ENCODE assay signal across 19 cellular contexts in genomic region chr2:220936641-220937197, GRCh38.
DNase-seq lines count a peak whose midpoint lies in the region; ATAC-seq and TF ChIP-seq lines count a peak whose summit lies in the region.
"Had no signal": no experiment of that assay in that cellular context is flagged by ENCODE, and none has a peak within 500 bp of the region (broad histone marks: within the 10 kb centered on the region; RNA-seq: fewer than 3 reads in every experiment).

No MANE protein-coding gene starts in this region.

- POLR2A ChIA-PET in activated CD4-positive, alpha-beta memory T cell treated with anti-CD3 and anti-CD28 coated beads for 36 hours (lab: Charles Lee) = no interaction called here
- POLR2A ChIA-PET in activated CD4-positive, alpha-beta memory T cell treated with anti-CD3 and anti-CD28 coated beads, Interleukin-2, amount 10 ng/mL, durations not matched to agents 7 days and 5 days (lab: Charles Lee) = no interaction called here
- POLR2A ChIA-PET in PC-3 (lab: Charles Lee; ENCODE audit: unreplicated experiment) = no interaction called here

- 0 out of 2 replicates have a peak overlapping the region, but pooled peaks have one; percentile 49 for H3K4me2 ChIP-seq in PC-3 (ENCODE audit: low read length)

- BruUV-seq in PC-3 (replicated peaks; lab: Mats Ljungman, UMichigan) = no TSS peak

- H3K27ac ChIP-seq in PC-3 (ENCODE audit: low read length) (0 out of 2 replicates have a peak overlapping the region, but pooled peaks have one; percentile 38), left ventricle myocardium inferior (replicated peaks) (peak overlapping the region; percentile 70)
- H3K27ac ChIP-seq: RWPE1 had no signal

- H3K9me3 ChIP-seq in PC-3 (ENCODE audit: low read length) (no peaks in the 10 kb centered on the region), left ventricle myocardium inferior (replicated peaks) (no peaks in the 10 kb centered on the region)
- H3K9me3 ChIP-seq: HAP-1 had no signal

- H3K9ac ChIP-seq in PC-3 (ENCODE audit: low read length) = no peak overlapping the region

- H4K20me1 ChIP-seq in PC-3 (ENCODE audit: low read length) = no peaks in the 10 kb centered on the region

- H3K27me3 ChIP-seq in PC-3 (ENCODE audit: low read length) (no peaks in the 10 kb centered on the region), left ventricle myocardium inferior (ENCODE audit: low read depth) (no peaks in the 10 kb centered on the region)

- intact Hi-C loops in activated CD4-positive, alpha-beta memory T cell treated with anti-CD3 and anti-CD28 coated beads for 36 hours (cut with micrococcal nuclease) = loop anchor here (2.0 to 10.0 kb wide), 3 partner anchors 252 to 636 kb away; partner anchors contain the start of gene EPHA4
- intact Hi-C loops in PC-3 (cut with micrococcal nuclease) (no loop called here), left ventricle myocardium inferior (cut with micrococcal nuclease) (no loop called here)

- H3K36me3 Mint-ChIP-seq in activated CD4-positive, alpha-beta memory T cell treated with anti-CD3 and anti-CD28 coated beads for 36 hours = no peaks in the 10 kb centered on the region
- H3K36me3 Mint-ChIP-seq in activated CD4-positive, alpha-beta memory T cell treated with anti-CD3 and anti-CD28 coated beads, Interleukin-2, amount 10 ng/mL, durations not matched to agents 7 days and 5 days (ENCODE audit: low read depth) = no peaks in the 10 kb centered on the region
- no peaks in the 10 kb centered on the region for H3K36me3 Mint-ChIP-seq in progenitor cell of endocrine pancreas (ENCODE audit: insufficient read depth)
- H3K36me3 Mint-ChIP-seq in stimulated activated memory B cell treated with anti-CD40 and anti-IgM and Interleukin-4, amounts not matched to agents 10 μg/mL and 1 μg/mL and 100 μg/mL, for 72 hours = no peaks in the 10 kb centered on the region
- H3K36me3 Mint-ChIP-seq: CD4-positive, alpha-beta memory T cell had no signal

- H3K4me1 ChIP-seq in PC-3 (ENCODE audit: insufficient read depth, low read length) (peaks cover 18% of the 10 kb centered on the region), left ventricle myocardium inferior (peaks cover 25% of the 10 kb centered on the region)
- H3K4me1 ChIP-seq: HAP-1 had no signal

- no peak for DNase-seq in activated CD4-positive, alpha-beta memory T cell treated with anti-CD3 and anti-CD28 coated beads for 36 hours
- no peak for DNase-seq in activated CD4-positive, alpha-beta memory T cell treated with anti-CD3 and anti-CD28 coated beads, Interleukin-2, amount 10 ng/mL, durations not matched to agents 7 days and 5 days
- no peak for DNase-seq in PC-3
- DNase-seq in left ventricle myocardium inferior = no peak
- no peak for DNase-seq in progenitor cell of endocrine pancreas (ENCODE audit: low spot score, unreplicated experiment)
- no peak for DNase-seq in inferior parietal cortex (ENCODE audit: extremely low spot score)
- DNase-seq: 8988T; Calu3; CD4-positive, alpha-beta memory T cell; DMS53; NCI-H1436; NCI-H2029 treated with DMSO at 0.1 percent for 48 hours; NCI-H2171 treated with DMSO at 0.1 percent for 48 hours; NCI-H446 treated with DMSO at 0.1 percent for 48 hours; NK-92 treated with Interleukin-12 subunit alpha and Interleukin-12 subunit beta, amount 100 ng/mL, for 24 hours had no signal

- TF ChIP-seq CTCF in PC-3 (conservative IDR thresholded peaks at IDR 0.05; ENCODE audit: low read depth, low read length) (no peak), left ventricle myocardium inferior (IDR thresholded peaks at IDR 0.05; ENCODE audit: borderline replicate concordance) (no peak), progenitor cell of endocrine pancreas (IDR thresholded peaks at IDR 0.05; ENCODE audit: unreplicated experiment) (no peak)

- H3K36me3 ChIP-seq in PC-3 (ENCODE audit: low read depth, low read length) (no peaks in the 10 kb centered on the region), left ventricle myocardium inferior (no peaks in the 10 kb centered on the region)
- H3K36me3 ChIP-seq: HAP-1 had no signal

- CTCF ChIA-PET in activated CD4-positive, alpha-beta memory T cell treated with anti-CD3 and anti-CD28 coated beads for 36 hours (lab: Charles Lee) = interaction anchor here (0.7 kb wide), 1 partner anchor 332 kb away, joined by 3 read pairs; no protein-coding TSS in a partner anchor
- CTCF ChIA-PET in activated CD4-positive, alpha-beta memory T cell treated with anti-CD3 and anti-CD28 coated beads, Interleukin-2, amount 10 ng/mL, durations not matched to agents 7 days and 5 days (lab: Charles Lee) = no interaction called here
- CTCF ChIA-PET in PC-3 (lab: Charles Lee) = no interaction called here

- H3K27ac Mint-ChIP-seq in activated CD4-positive, alpha-beta memory T cell treated with anti-CD3 and anti-CD28 coated beads for 36 hours = peak overlapping the region; percentile 44
- H3K27ac Mint-ChIP-seq in activated CD4-positive, alpha-beta memory T cell treated with anti-CD3 and anti-CD28 coated beads, Interleukin-2, amount 10 ng/mL, durations not matched to agents 7 days and 5 days = no peak overlapping the region
- H3K27ac Mint-ChIP-seq in progenitor cell of endocrine pancreas = peak overlapping the region; percentile 45
- no peak overlapping the region for H3K27ac Mint-ChIP-seq in stimulated activated memory B cell treated with anti-CD40 and anti-IgM and Interleukin-4, amounts not matched to agents 10 μg/mL and 1 μg/mL and 100 μg/mL, for 72 hours
- H3K27ac Mint-ChIP-seq: CD4-positive, alpha-beta memory T cell had no signal

- H3K9me2 ChIP-seq in PC-3 (replicated peaks; ENCODE audit: low read length) = no peaks in the 10 kb centered on the region

- H3K4me3 Mint-ChIP-seq in activated CD4-positive, alpha-beta memory T cell treated with anti-CD3 and anti-CD28 coated beads for 36 hours = no peak overlapping the region
- no peak overlapping the region for H3K4me3 Mint-ChIP-seq in activated CD4-positive, alpha-beta memory T cell treated with anti-CD3 and anti-CD28 coated beads, Interleukin-2, amount 10 ng/mL, durations not matched to agents 7 days and 5 days
- no peak overlapping the region for H3K4me3 Mint-ChIP-seq in progenitor cell of endocrine pancreas (ENCODE audit: low read depth)
- no peak overlapping the region for H3K4me3 Mint-ChIP-seq in stimulated activated memory B cell treated with anti-CD40 and anti-IgM and Interleukin-4, amounts not matched to agents 10 μg/mL and 1 μg/mL and 100 μg/mL, for 72 hours
- H3K4me3 Mint-ChIP-seq: CD4-positive, alpha-beta memory T cell had no signal

- no peaks in the 10 kb centered on the region for H3K9me3 Mint-ChIP-seq in activated CD4-positive, alpha-beta memory T cell treated with anti-CD3 and anti-CD28 coated beads for 36 hours
- no peaks in the 10 kb centered on the region for H3K9me3 Mint-ChIP-seq in activated CD4-positive, alpha-beta memory T cell treated with anti-CD3 and anti-CD28 coated beads, Interleukin-2, amount 10 ng/mL, durations not matched to agents 7 days and 5 days
- peaks cover 4% of the 10 kb centered on the region for H3K9me3 Mint-ChIP-seq in progenitor cell of endocrine pancreas (ENCODE audit: low read depth)
- H3K9me3 Mint-ChIP-seq in stimulated activated memory B cell treated with anti-CD40 and anti-IgM and Interleukin-4, amounts not matched to agents 10 μg/mL and 1 μg/mL and 100 μg/mL, for 72 hours = no peaks in the 10 kb centered on the region

- peaks cover 17% of the 10 kb centered on the region for H3K4me1 Mint-ChIP-seq in activated CD4-positive, alpha-beta memory T cell treated with anti-CD3 and anti-CD28 coated beads for 36 hours (ENCODE audit: low read depth)
- H3K4me1 Mint-ChIP-seq in activated CD4-positive, alpha-beta memory T cell treated with anti-CD3 and anti-CD28 coated beads, Interleukin-2, amount 10 ng/mL, durations not matched to agents 7 days and 5 days = peaks cover 13% of the 10 kb centered on the region
- peaks cover 21% of the 10 kb centered on the region for H3K4me1 Mint-ChIP-seq in progenitor cell of endocrine pancreas (ENCODE audit: low read depth)
- H3K4me1 Mint-ChIP-seq in stimulated activated memory B cell treated with anti-CD40 and anti-IgM and Interleukin-4, amounts not matched to agents 10 μg/mL and 1 μg/mL and 100 μg/mL, for 72 hours = no peaks in the 10 kb centered on the region
- H3K4me1 Mint-ChIP-seq: CD4-positive, alpha-beta memory T cell had no signal

- no peaks in the 10 kb centered on the region for H3K79me2 ChIP-seq in PC-3 (ENCODE audit: low read length)

- H3F3A ChIP-seq in PC-3 (ENCODE audit: low read length, unreplicated experiment) = no peaks in the 10 kb centered on the region

- no peak overlapping the region for H3K4me3 ChIP-seq in PC-3 (ENCODE audit: low read length)
- peak overlapping the region; percentile 47 for H3K4me3 ChIP-seq in left ventricle myocardium inferior
- H3K4me3 ChIP-seq: HAP-1 had no signal

- H2AFZ ChIP-seq in PC-3 (ENCODE audit: low read length) = no peak overlapping the region; the same call in 1 of the 2 replicates

- H3K27me3 Mint-ChIP-seq in activated CD4-positive, alpha-beta memory T cell treated with anti-CD3 and anti-CD28 coated beads for 36 hours = peaks cover 4% of the 10 kb centered on the region
- no peaks in the 10 kb centered on the region for H3K27me3 Mint-ChIP-seq in activated CD4-positive, alpha-beta memory T cell treated with anti-CD3 and anti-CD28 coated beads, Interleukin-2, amount 10 ng/mL, durations not matched to agents 7 days and 5 days
- H3K27me3 Mint-ChIP-seq in progenitor cell of endocrine pancreas = no peaks in the 10 kb centered on the region
- H3K27me3 Mint-ChIP-seq in stimulated activated memory B cell treated with anti-CD40 and anti-IgM and Interleukin-4, amounts not matched to agents 10 μg/mL and 1 μg/mL and 100 μg/mL, for 72 hours = no peaks in the 10 kb centered on the region

- ATAC-seq in PC-3 (no peak), HG02885 (IDR thresholded peaks at IDR 0.05; ENCODE audit: poor library complexity, unreplicated experiment) (no peak)
- ATAC-seq in stimulated activated memory B cell treated with anti-CD40 and anti-IgM and Interleukin-4, amounts not matched to agents 10 μg/mL and 1 μg/mL and 100 μg/mL, for 72 hours = no peak

Comparison
In these comparisons a context has a peak if more than half of its experiments do, and no peak if none do; other contexts are left out.
1. H3K27ac Mint-ChIP-seq: peak in activated CD4-positive, alpha-beta memory T cell treated with anti-CD3 and anti-CD28 coated beads for 36 hours (single experiment) and progenitor cell of endocrine pancreas (single experiment); none in activated CD4-positive, alpha-beta memory T cell treated with anti-CD3 and anti-CD28 coated beads, Interleukin-2, amount 10 ng/mL, durations not matched to agents 7 days and 5 days (single experiment) and stimulated activated memory B cell treated with anti-CD40 and anti-IgM and Interleukin-4, amounts not matched to agents 10 μg/mL and 1 μg/mL and 100 μg/mL, for 72 hours (single experiment).